ENCODE assay signal across 19 cellular contexts in the genomic region with DNA sequence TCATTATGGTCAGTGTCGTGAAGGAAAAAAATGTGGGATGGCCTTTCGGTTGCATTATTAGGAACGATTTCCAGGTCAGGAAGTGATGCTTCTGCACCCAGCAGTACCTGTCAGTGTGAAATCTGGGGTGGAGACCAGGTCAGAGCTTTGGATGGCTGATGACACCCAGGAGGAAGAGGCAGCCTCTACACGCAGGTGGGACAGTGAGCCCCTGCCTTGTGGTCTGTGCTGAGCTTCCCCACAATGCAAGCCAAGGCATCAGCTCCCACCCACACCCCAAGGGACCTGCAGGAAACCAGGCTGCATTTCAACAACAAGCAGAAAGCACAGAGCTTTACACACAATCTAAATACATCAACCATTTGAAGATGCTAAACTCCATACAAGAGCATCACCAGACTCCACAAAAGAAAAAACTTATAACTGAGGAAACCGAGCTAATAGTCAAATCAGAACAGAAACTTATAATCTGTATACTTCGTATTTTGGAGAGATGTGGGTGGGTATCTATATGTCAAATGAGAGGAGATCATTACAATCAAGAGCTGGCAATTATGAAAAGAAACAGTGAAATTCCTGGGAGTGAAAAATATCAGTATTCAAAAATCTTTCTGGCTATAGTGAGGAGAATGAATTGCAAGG.
DNase-seq lines count a peak whose midpoint lies in the region; ATAC-seq, FAIRE-seq and TF ChIP-seq lines count a peak whose summit lies in the region.
"Had no signal": no experiment of that assay in that cellular context is flagged by ENCODE, and none has a peak within 500 bp of the region (broad histone marks: within the 10 kb centered on the region; RNA-seq: fewer than 3 reads in every experiment).

No MANE protein-coding gene starts in this region.

- no peak overlapping the region for H2AFZ ChIP-seq in PC-9
- no peak overlapping the region for H2AFZ ChIP-seq in HepG2 (ENCODE audit: low read length)

- H3K4me3 Mint-ChIP-seq in stimulated activated naive CD8-positive, alpha-beta T cell treated with anti-CD3 and anti-CD28 coated beads, Interleukin-15, Interleukin-2, amounts not matched to agents 100 ng/mL and 50 ng/mL, for 24 hours: peak overlapping the region; percentile 8
- peak overlapping the region; percentile 11 for H3K4me3 Mint-ChIP-seq in activated T-helper 17 cell treated with anti-CD3 and anti-CD28 coated beads, Interleukin-2, amount 50 U/mL, for 72 hours

- 43% methylated on average over 3 of the region's 6 CpGs for WGBS in HepG2 (ENCODE audit: low lambda C conversion rate)

- BruUV-seq in PC-9 (replicated peaks; lab: Mats Ljungman, UMichigan) (no TSS peak), HepG2 (replicated peaks; lab: Mats Ljungman, UMichigan) (no TSS peak)

- H3K79me2 ChIP-seq in PC-9 (ENCODE audit: low read depth) (no peaks in the 10 kb centered on the region), HepG2 (ENCODE audit: insufficient read depth, low read length) (no peaks in the 10 kb centered on the region)

- H3K9me3 ChIP-seq in PC-9 (ENCODE audit: insufficient read depth, low read depth) (no peaks in the 10 kb centered on the region), lower lobe of right lung (no peaks in the 10 kb centered on the region), HepG2 (ENCODE audit: low read length) (no peaks in the 10 kb centered on the region)
- H3K9me3 ChIP-seq: neutrophil, right lobe of liver had no signal

- intact Hi-C loops in PC-9 (cut with micrococcal nuclease; ENCODE audit: unreplicated experiment) (no loop called here), left colon (cut with DNase I, micrococcal nuclease) (no loop called here), lower lobe of right lung (cut with DNase I) (no loop called here), HepG2 (cut with micrococcal nuclease; ENCODE audit: unreplicated experiment) (no loop called here)

- TF ChIP-seq RAD21 in HepG2 (CRISPR knock-in tag; IDR thresholded peaks at IDR 0.05): no peak

- TF ChIP-seq EP300 in HepG2 (IDR thresholded peaks at IDR 0.05; ENCODE audit: low read depth in 2 of 2, low read length in 2 of 2) (no peak), HepG2 (CRISPR knock-in tag; IDR thresholded peaks at IDR 0.05; ENCODE audit: borderline replicate concordance) (no peak)

- H3K27me3 ChIP-seq in PC-9 (ENCODE audit: insufficient read depth, low read depth): no peaks in the 10 kb centered on the region
- H3K27me3 ChIP-seq in lower lobe of right lung (ENCODE audit: low read depth): no peaks in the 10 kb centered on the region
- H3K27me3 ChIP-seq in HepG2 (ENCODE audit: control insufficient read depth in 1 of 2, insufficient read depth in 2 of 2, low read length in 2 of 2): no peaks in the 10 kb centered on the region
- H3K27me3 ChIP-seq: neutrophil, right lobe of liver, tibial nerve had no signal

- H3K36me3 ChIP-seq in PC-9 (ENCODE audit: low read depth): no peaks in the 10 kb centered on the region
- no peaks in the 10 kb centered on the region for H3K36me3 ChIP-seq in lower lobe of right lung
- H3K36me3 ChIP-seq in HepG2 (replicated peaks in 1 of 2; ENCODE audit: control insufficient read depth in 1 of 2, insufficient read depth in 2 of 2, low read length in 2 of 2): no peaks in the 10 kb centered on the region
- H3K36me3 ChIP-seq: right lobe of liver had no signal

- no peak overlapping the region for H3K4me3 ChIP-seq in PC-9
- no peak overlapping the region for H3K4me3 ChIP-seq in lower lobe of right lung
- H3K4me3 ChIP-seq in HepG2 (replicated peaks in 1 of 3; ENCODE audit: insufficient read depth in 1 of 3, low read depth in 2 of 3, low read length in 3 of 3): no peak overlapping the region
- H3K4me3 ChIP-seq: coronary artery, right lobe of liver, tibial nerve had no signal

- TF ChIP-seq POLR2A in HepG2 (IDR thresholded peaks at IDR 0.05; ENCODE audit: insufficient read depth in 1 of 2, low read depth in 2 of 2, low read length in 2 of 2): no peak

- H3K9ac ChIP-seq in HepG2 (ENCODE audit: insufficient read depth, low read depth, low read length): no peak overlapping the region

- H3F3A ChIP-seq in PC-9 (ENCODE audit: insufficient read depth, low read depth): no peaks in the 10 kb centered on the region

- H3K4me2 ChIP-seq in PC-9 (no peak overlapping the region), HepG2 (ENCODE audit: low read depth, low read length) (no peak overlapping the region)

- DNase-seq in stimulated activated naive CD8-positive, alpha-beta T cell treated with anti-CD3 and anti-CD28 coated beads, Interleukin-15, Interleukin-2, amounts not matched to agents 100 U/mL and 50 U/mL, for 24 hours: no peak
- DNase-seq in PC-9 (no peak), left colon (no peak), lower lobe of right lung (no peak), HepG2 (ENCODE audit: low spot score) (no peak)
- DNase-seq: activated gamma-delta T cell; aorta; Calu3; immature natural killer cell; NCI-H1092; NCI-H2171 treated with DMSO at 0.1 percent for 48 hours; right lobe of liver; stimulated activated CD4-positive, alpha-beta T cell treated with anti-CD3 and anti-CD28 coated beads, Interleukin-1b, Interleukin-23, amount 100 ng/mL, for 48 hours had no signal

- peaks cover 4% of the 10 kb centered on the region for H3K36me3 Mint-ChIP-seq in stimulated activated naive CD8-positive, alpha-beta T cell treated with anti-CD3 and anti-CD28 coated beads, Interleukin-15, Interleukin-2, amounts not matched to agents 100 ng/mL and 50 ng/mL, for 24 hours (ENCODE audit: low read depth)
- H3K36me3 Mint-ChIP-seq in activated T-helper 17 cell treated with anti-CD3 and anti-CD28 coated beads, Interleukin-2, amount 50 U/mL, for 72 hours (ENCODE audit: low read depth): no peaks in the 10 kb centered on the region
- H3K36me3 Mint-ChIP-seq: immature natural killer cell had no signal

- peaks cover 30% of the 10 kb centered on the region for H3K4me1 Mint-ChIP-seq in stimulated activated naive CD8-positive, alpha-beta T cell treated with anti-CD3 and anti-CD28 coated beads, Interleukin-15, Interleukin-2, amounts not matched to agents 100 ng/mL and 50 ng/mL, for 24 hours (ENCODE audit: low read depth)
- H3K4me1 Mint-ChIP-seq in activated T-helper 17 cell treated with anti-CD3 and anti-CD28 coated beads, Interleukin-2, amount 50 U/mL, for 72 hours: peaks cover 21% of the 10 kb centered on the region

- in situ Hi-C loops in HepG2 (cut with HindIII; ENCODE audit: extremely low pct_ligation_motif_present, low pct_unique_long_range_greater_than_20kb): no loop called here

- H3K27ac ChIP-seq in PC-9 (no peak overlapping the region), lower lobe of right lung (no peak overlapping the region), HepG2 (ENCODE audit: extremely low read length, insufficient read depth, low read length) (no peak overlapping the region)
- H3K27ac ChIP-seq: coronary artery, neutrophil, right lobe of liver, tibial nerve had no signal

- POLR2A ChIA-PET in PC-9 (lab: Charles Lee; ENCODE audit: unreplicated experiment) (no interaction called here), HepG2 (lab: Yijun Ruan, JAX) (no interaction called here)

- H3K4me1 ChIP-seq in PC-9 (replicated peaks; ENCODE audit: insufficient read depth) (no peaks in the 10 kb centered on the region), lower lobe of right lung (no peaks in the 10 kb centered on the region), HepG2 (ENCODE audit: insufficient read depth, low read length) (no peaks in the 10 kb centered on the region; the same call in 1 of the 2 replicates)
- H3K4me1 ChIP-seq: right lobe of liver had no signal

- H4K20me1 ChIP-seq in PC-9 (ENCODE audit: insufficient read depth) (no peaks in the 10 kb centered on the region), HepG2 (ENCODE audit: insufficient read depth, low read length) (no peaks in the 10 kb centered on the region)

- no peaks in the 10 kb centered on the region for H3K27me3 Mint-ChIP-seq in stimulated activated naive CD8-positive, alpha-beta T cell treated with anti-CD3 and anti-CD28 coated beads, Interleukin-15, Interleukin-2, amounts not matched to agents 100 ng/mL and 50 ng/mL, for 24 hours
- no peaks in the 10 kb centered on the region for H3K27me3 Mint-ChIP-seq in activated T-helper 17 cell treated with anti-CD3 and anti-CD28 coated beads, Interleukin-2, amount 50 U/mL, for 72 hours

- FAIRE-seq in HepG2 (lab: Jason Lieb, UNC): no peak

- peak overlapping the region; percentile 4 for H3K27ac Mint-ChIP-seq in stimulated activated naive CD8-positive, alpha-beta T cell treated with anti-CD3 and anti-CD28 coated beads, Interleukin-15, Interleukin-2, amounts not matched to agents 100 ng/mL and 50 ng/mL, for 24 hours
- peak overlapping the region; percentile 0 for H3K27ac Mint-ChIP-seq in activated T-helper 17 cell treated with anti-CD3 and anti-CD28 coated beads, Interleukin-2, amount 50 U/mL, for 72 hours

- no peak for ATAC-seq in stimulated activated naive CD8-positive, alpha-beta T cell treated with anti-CD3 and anti-CD28 coated beads, Interleukin-15, Interleukin-2, amounts not matched to agents 100 U/mL and 50 U/mL, for 24 hours
- ATAC-seq in HG02981 (IDR thresholded peaks at IDR 0.05; ENCODE audit: unreplicated experiment) (peak; percentile 35), left colon (no peak), lower lobe of right lung (no peak), HepG2 (no peak)
- ATAC-seq in activated T-helper 17 cell treated with anti-CD3 and anti-CD28 coated beads, Interleukin-2, amount 50 U/mL, for 72 hours (replicated peaks): peak; percentile 42
- ATAC-seq: right lobe of liver had no signal

- CTCF ChIA-PET in PC-9 (lab: Charles Lee) (no interaction called here), HepG2 (lab: Yijun Ruan, JAX; ENCODE audit: low intra/inter-chr PET ratio, low total read pairs) (no interaction called here)

- no peaks in the 10 kb centered on the region for H3K9me3 Mint-ChIP-seq in stimulated activated naive CD8-positive, alpha-beta T cell treated with anti-CD3 and anti-CD28 coated beads, Interleukin-15, Interleukin-2, amounts not matched to agents 100 ng/mL and 50 ng/mL, for 24 hours
- no peaks in the 10 kb centered on the region for H3K9me3 Mint-ChIP-seq in activated T-helper 17 cell treated with anti-CD3 and anti-CD28 coated beads, Interleukin-2, amount 50 U/mL, for 72 hours

- TF ChIP-seq CTCF in PC-9 (conservative IDR thresholded peaks at IDR 0.05) (no peak), lower lobe of right lung (IDR thresholded peaks at IDR 0.05) (no peak), HepG2 (CRISPR knock-in tag; IDR thresholded peaks at IDR 0.05) (no peak)

- no peaks in the 10 kb centered on the region for H3K9me2 ChIP-seq in PC-9 (ENCODE audit: insufficient read depth)

TF ChIP-seq in HepG2, 621 proteins besides CTCF, POLR2A, EP300 and RAD21 (continues in another document):
- TF ChIP-seq ZNF766 (CRISPR knock-in tag; IDR thresholded peaks at IDR 0.05; ENCODE audit: borderline replicate concordance): no peak

Comparison
In these comparisons a context has a peak if more than half of its experiments do, and no peak if none do; other contexts are left out.
1. ATAC-seq: peak in HG02981 (single experiment) and activated T-helper 17 cell treated with anti-CD3 and anti-CD28 coated beads, Interleukin-2, amount 50 U/mL, for 72 hours (single experiment); none in stimulated activated naive CD8-positive, alpha-beta T cell treated with anti-CD3 and anti-CD28 coated beads, Interleukin-15, Interleukin-2, amounts not matched to agents 100 U/mL and 50 U/mL, for 24 hours (single experiment), left colon (single experiment), lower lobe of right lung (0 of 2) and HepG2 (single experiment).